ENCODE assay signal across 8 cellular contexts in genomic region chr3:14144423-14145075, GRCh38. TPM values are rescaled to one million over a fixed set of nuclear protein-coding genes. Genes with fewer than 3 reads are reported as not detected.
DNase-seq lines count a peak whose midpoint lies in the region; ATAC-seq, FAIRE-seq and TF ChIP-seq lines count a peak whose summit lies in the region.

No MANE protein-coding gene starts in this region.

- POLR2A ChIA-PET in BJ (lab: Charles Lee) = interaction anchor here (0.5 to 1.6 kb wide), 2 partner anchors 34 to 111 kb away, joined by 3 to 4 read pairs; partner anchors contain the start of genes LSM3 and XPC
- POLR2A ChIA-PET in activated CD8-positive, alpha-beta T cell treated with anti-CD3 and anti-CD28 coated beads, Interleukin-2, amount 10 ng/mL, durations not matched to agents 7 days and 5 days (lab: Charles Lee) = interaction anchor here (0.6 to 5.9 kb wide), 4 partner anchors 16 to 282 kb away, joined by 3 to 55 read pairs (median 14); partner anchors contain the start of genes CHCHD4, LSM3, TMEM43 and XPC

- H3K27me3 ChIP-seq in BJ (ENCODE audit: control insufficient read depth, insufficient read depth, low read length) = no peaks in the 10 kb centered on the region

- H3K36me3 ChIP-seq in BJ (ENCODE audit: control insufficient read depth, insufficient read depth, low read length) = peaks cover 29% of the 10 kb centered on the region

- H3K4me1 Mint-ChIP-seq in activated CD8-positive, alpha-beta T cell treated with anti-CD3 and anti-CD28 coated beads, Interleukin-2, amount 10 ng/mL, durations not matched to agents 7 days and 5 days (ENCODE audit: low read depth) = peaks cover 36% of the 10 kb centered on the region

- no peaks in the 10 kb centered on the region for H3K27me3 Mint-ChIP-seq in activated CD8-positive, alpha-beta T cell treated with anti-CD3 and anti-CD28 coated beads, Interleukin-2, amount 10 ng/mL, durations not matched to agents 7 days and 5 days (ENCODE audit: low read depth)

- peaks cover 40% of the 10 kb centered on the region for H3K36me3 Mint-ChIP-seq in activated CD8-positive, alpha-beta T cell treated with anti-CD3 and anti-CD28 coated beads, Interleukin-2, amount 10 ng/mL, durations not matched to agents 7 days and 5 days (ENCODE audit: low read depth)

- FAIRE-seq in endometrium (lab: Jason Lieb, UNC) = peak; percentile 97

- peak overlapping the region; percentile 88 for H3K27ac Mint-ChIP-seq in activated CD8-positive, alpha-beta T cell treated with anti-CD3 and anti-CD28 coated beads, Interleukin-2, amount 10 ng/mL, durations not matched to agents 7 days and 5 days

- no peak overlapping the region for H3K4me3 ChIP-seq in BJ (ENCODE audit: low read depth, low read length)

- ATAC-seq in GM19035 (IDR thresholded peaks at IDR 0.05; ENCODE audit: unreplicated experiment) (peak; percentile 96), HG03159 (IDR thresholded peaks at IDR 0.05; ENCODE audit: unreplicated experiment) (peak; percentile 93)
- peak; percentile 85 for ATAC-seq in activated CD8-positive, alpha-beta T cell treated with anti-CD3 and anti-CD28 coated beads, Interleukin-2, amount 10 ng/mL, durations not matched to agents 7 days and 5 days
- peak; percentile 85 for ATAC-seq in stimulated activated naive CD8-positive, alpha-beta T cell treated with anti-CD3 and anti-CD28 coated beads, Interleukin-15, Interleukin-2, amounts not matched to agents 100 U/mL and 50 U/mL, for 24 hours

- peak overlapping the region; percentile 52 for H3K4me3 Mint-ChIP-seq in activated CD8-positive, alpha-beta T cell treated with anti-CD3 and anti-CD28 coated beads, Interleukin-2, amount 10 ng/mL, durations not matched to agents 7 days and 5 days

- DNase-seq in BJ (ENCODE audit: low read depth) (peak; percentile 99), NCI-H69 (lab: John Stamatoyannopoulos, UW) (peak; percentile 35), midbrain (lab: John Stamatoyannopoulos, UW) (peak; percentile 29)
- peak; percentile 86 for DNase-seq in activated CD8-positive, alpha-beta T cell treated with anti-CD3 and anti-CD28 coated beads, Interleukin-2, amount 10 ng/mL, durations not matched to agents 7 days and 5 days
- peak; percentile 54 for DNase-seq in stimulated activated naive CD8-positive, alpha-beta T cell treated with anti-CD3 and anti-CD28 coated beads, Interleukin-15, Interleukin-2, amounts not matched to agents 100 U/mL and 50 U/mL, for 24 hours

- no peaks in the 10 kb centered on the region for H3K9me3 Mint-ChIP-seq in activated CD8-positive, alpha-beta T cell treated with anti-CD3 and anti-CD28 coated beads, Interleukin-2, amount 10 ng/mL, durations not matched to agents 7 days and 5 days (ENCODE audit: insufficient read depth)

- CTCF ChIA-PET in BJ (lab: Yijun Ruan, JAX) = interaction anchor here (0.7 to 2.7 kb wide), 5 partner anchors 13 to 59 kb away, joined by 3 to 7 read pairs (median 4); partner anchors contain the start of genes LSM3 and XPC
- CTCF ChIA-PET in activated CD8-positive, alpha-beta T cell treated with anti-CD3 and anti-CD28 coated beads, Interleukin-2, amount 10 ng/mL, durations not matched to agents 7 days and 5 days (lab: Charles Lee) = interaction anchor here (1.1 to 2.3 kb wide), 5 partner anchors 8 to 59 kb away, joined by 3 to 10 read pairs (median 3); partner anchors contain the start of genes CHCHD4, LSM3, TMEM43 and XPC

- TF ChIP-seq CTCF in BJ (IDR thresholded peaks at IDR 0.05; ENCODE audit: insufficient read depth, low read depth, low read length) = no peak

RNA-seq across cellular contexts. Expression of gene TMEM43, which starts 19.7 kb away (rescaled TPM):
- polyA plus RNA-seq in BJ (2011; rRNA removed) = 172 and 246 TPM in 2 replicates
- polyA minus RNA-seq in BJ (2011; rRNA and poly(A)+ RNA removed) = 77.8 and 113 TPM in 2 replicates
- 10 to 100 TPM; 27.9 to 28.8 TPM for total RNA-seq in activated CD8-positive, alpha-beta T cell treated with anti-CD3 and anti-CD28 coated beads, Interleukin-2, amount 10 ng/mL, durations not matched to agents 7 days and 5 days

RNA-seq across cellular contexts. Expression of gene CHCHD4, which starts 19.9 kb away (rescaled TPM):
- polyA plus RNA-seq in BJ (2011; rRNA removed) = 6.7 and 10.3 TPM in 2 replicates
- polyA minus RNA-seq in BJ (2011; rRNA and poly(A)+ RNA removed) = 2.3 and 2.6 TPM in 2 replicates
- 10 to 100 TPM; 17.3 to 18.1 TPM for total RNA-seq in activated CD8-positive, alpha-beta T cell treated with anti-CD3 and anti-CD28 coated beads, Interleukin-2, amount 10 ng/mL, durations not matched to agents 7 days and 5 days

RNA-seq across cellular contexts. Expression of gene XPC, which starts 33.9 kb away (rescaled TPM):
- 36.0 and 36.9 TPM in 2 replicates for polyA plus RNA-seq in BJ (2011; rRNA removed)
- 39.2 and 48.1 TPM in 2 replicates for polyA minus RNA-seq in BJ (2011; rRNA and poly(A)+ RNA removed)
- total RNA-seq in activated CD8-positive, alpha-beta T cell treated with anti-CD3 and anti-CD28 coated beads, Interleukin-2, amount 10 ng/mL, durations not matched to agents 7 days and 5 days = 10 to 100 TPM; 29.4 to 31.6 TPM

RNA-seq across cellular contexts. Expression of gene LSM3, which starts 34.1 kb away (rescaled TPM):
- polyA plus RNA-seq in BJ (2011; rRNA removed) = 2.7 and 8.7 TPM in 2 replicates
- 1.00 and 1.2 TPM in 2 replicates for polyA minus RNA-seq in BJ (2011; rRNA and poly(A)+ RNA removed)
- total RNA-seq in activated CD8-positive, alpha-beta T cell treated with anti-CD3 and anti-CD28 coated beads, Interleukin-2, amount 10 ng/mL, durations not matched to agents 7 days and 5 days = 10 to 100 TPM; 19.2 to 20.2 TPM

Comparison
In these comparisons a context has a peak if more than half of its experiments do, and no peak if none do; other contexts are left out.
1. DNase-seq: peak in every context shown above with its lines; median percentile 99 in BJ; 86 in activated CD8-positive, alpha-beta T cell treated with anti-CD3 and anti-CD28 coated beads, Interleukin-2, amount 10 ng/mL, durations not matched to agents 7 days and 5 days; 54 in stimulated activated naive CD8-positive, alpha-beta T cell treated with anti-CD3 and anti-CD28 coated beads, Interleukin-15, Interleukin-2, amounts not matched to agents 100 U/mL and 50 U/mL, for 24 hours; 35 in NCI-H69; 29 in midbrain.